ENCODE assay signal across 16 cellular contexts in the genomic region with DNA sequence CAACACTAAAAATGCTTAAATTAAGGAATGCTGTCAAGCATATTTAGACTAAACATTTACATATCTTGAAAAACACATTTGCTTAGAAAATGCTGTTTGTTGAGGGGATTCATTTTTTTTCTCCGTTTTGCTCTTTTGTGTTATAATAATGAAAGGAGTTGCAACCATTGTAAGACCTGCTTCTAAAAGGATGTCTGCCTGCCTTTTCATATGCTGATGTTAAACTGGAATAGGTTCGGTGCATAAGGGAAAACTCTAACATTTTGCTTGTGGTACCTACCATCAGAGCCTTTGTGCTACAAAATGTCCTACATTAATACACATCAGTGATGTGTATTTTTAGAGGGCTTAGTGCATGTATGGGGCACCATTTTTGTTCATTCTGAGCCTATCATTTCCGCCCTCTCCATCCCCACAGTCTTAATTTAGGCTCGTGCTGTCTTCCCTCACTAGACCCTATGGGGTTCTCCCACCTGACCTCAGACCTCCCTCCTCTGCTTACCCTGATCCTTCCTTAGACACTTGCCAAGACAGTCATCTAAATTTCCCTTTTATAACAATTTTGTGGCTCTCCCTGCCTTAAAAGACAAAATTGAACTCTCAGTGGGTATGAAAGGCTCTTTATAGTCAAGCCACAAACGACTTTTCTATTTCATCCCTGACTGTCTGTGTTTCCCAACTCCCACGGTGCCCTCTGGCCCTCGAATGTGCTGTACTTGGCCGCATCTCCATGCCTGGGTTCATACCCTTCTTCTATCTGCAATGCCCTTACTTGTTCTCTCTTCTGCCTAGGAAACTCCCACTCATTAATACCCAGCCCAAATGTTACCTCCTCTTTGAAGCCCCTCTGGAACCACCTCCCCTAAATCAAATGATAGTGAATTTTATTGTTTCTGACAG.
"Had no signal": no experiment of that assay in that cellular context is flagged by ENCODE, and none has a peak within 500 bp of the region (broad histone marks: within the 10 kb centered on the region; RNA-seq: fewer than 3 reads in every experiment).

No MANE protein-coding gene starts in this region.

- ATAC-seq: upper lobe of right lung had no signal

- H3K4me3 Mint-ChIP-seq: activated CD4-positive, alpha-beta memory T cell treated with anti-CD3 and anti-CD28 coated beads for 36 hours; activated naive CD8-positive, alpha-beta T cell treated with anti-CD3 and anti-CD28 coated beads, Interleukin-2, amount 10 ng/mL, durations not matched to agents 7 days and 5 days; nephron; stimulated activated naive CD8-positive, alpha-beta T cell treated with anti-CD3 and anti-CD28 coated beads, Interleukin-15, Interleukin-2, amounts not matched to agents 100 ng/mL and 50 ng/mL, for 24 hours; T-helper 2 cell treated with Interferon-gamma antibody and Interleukin-4, amounts not matched to agents 5 μg/mL and 100 μg/mL, for 36 hours had no signal

- H3K9me3 Mint-ChIP-seq: activated CD4-positive, alpha-beta memory T cell treated with anti-CD3 and anti-CD28 coated beads for 36 hours; nephron; stimulated activated naive CD8-positive, alpha-beta T cell treated with anti-CD3 and anti-CD28 coated beads, Interleukin-15, Interleukin-2, amounts not matched to agents 100 ng/mL and 50 ng/mL, for 24 hours; T-helper 2 cell treated with Interferon-gamma antibody and Interleukin-4, amounts not matched to agents 5 μg/mL and 100 μg/mL, for 36 hours had no signal

- H3K27ac Mint-ChIP-seq: activated CD4-positive, alpha-beta memory T cell treated with anti-CD3 and anti-CD28 coated beads for 36 hours; activated naive CD8-positive, alpha-beta T cell treated with anti-CD3 and anti-CD28 coated beads, Interleukin-2, amount 10 ng/mL, durations not matched to agents 7 days and 5 days; stimulated activated naive CD8-positive, alpha-beta T cell treated with anti-CD3 and anti-CD28 coated beads, Interleukin-15, Interleukin-2, amounts not matched to agents 100 ng/mL and 50 ng/mL, for 24 hours; T-helper 2 cell treated with Interferon-gamma antibody and Interleukin-4, amounts not matched to agents 5 μg/mL and 100 μg/mL, for 36 hours had no signal

- H3K27ac ChIP-seq: coronary artery, testis, upper lobe of right lung had no signal

- FAIRE-seq: bronchial epithelial cell had no signal

- H3K4me1 ChIP-seq: testis, upper lobe of right lung had no signal

- H3K36me3 Mint-ChIP-seq: activated CD4-positive, alpha-beta memory T cell treated with anti-CD3 and anti-CD28 coated beads for 36 hours had no signal

- H3K36me3 ChIP-seq: upper lobe of right lung had no signal

- H3K9me3 ChIP-seq: testis, upper lobe of right lung had no signal

- H3K27me3 ChIP-seq: testis, upper lobe of right lung had no signal

- H3K4me3 ChIP-seq: coronary artery, testis, upper lobe of right lung had no signal

- DNase-seq: activated CD4-positive, alpha-beta memory T cell treated with anti-CD3 and anti-CD28 coated beads for 36 hours; activated CD4-positive, CD25-positive, alpha-beta regulatory T cell treated with anti-CD3 and anti-CD28 coated beads, Interleukin-2, amount 50 U/mL, for 72 hours; activated gamma-delta T cell treated with Interleukin-2 at 50 U/mL for 16 hours; activated naive CD8-positive, alpha-beta T cell treated with anti-CD3 and anti-CD28 coated beads, Interleukin-2, amount 10 ng/mL, durations not matched to agents 7 days and 5 days; activated T-cell treated with anti-CD3 and anti-CD28 coated beads, Interleukin-2, amount 50 U/mL, for 48 hours; effector CD4-positive, alpha-beta T cell; stimulated activated CD4-positive, alpha-beta T cell treated with anti-CD3 and anti-CD28 coated beads, Interleukin-15, amount 100 ng/mL, for 24 hours; stimulated activated CD4-positive, alpha-beta T cell treated with anti-CD3 and anti-CD28 coated beads, Interleukin-4, amount 100 ng/mL, for 24 hours; SW 1271; testis; upper lobe of right lung had no signal
